ENCODE assay signal across 11 cellular contexts in genomic region chr16:73056383-73056782, GRCh38. TPM values are rescaled to one million over a fixed set of nuclear protein-coding genes. Genes with fewer than 3 reads are reported as not detected.
A peak's percentile ranks its signal among the peaks of the same experiment; 100 is the strongest.
DNase-seq lines count a peak whose midpoint lies in the region; ATAC-seq and TF ChIP-seq lines count a peak whose summit lies in the region.
"Had no signal": no experiment of that assay in that cellular context is flagged by ENCODE, and none has a peak within 500 bp of the region (broad histone marks: within the 10 kb centered on the region; RNA-seq: fewer than 3 reads in every experiment).

No MANE protein-coding gene starts in this region.

- ATAC-seq in T-helper 17 cell (no peak), GM19452 (IDR thresholded peaks at IDR 0.05; ENCODE audit: unreplicated experiment) (no peak), HG03432 (IDR thresholded peaks at IDR 0.05; ENCODE audit: unreplicated experiment) (no peak)
- ATAC-seq: stimulated activated naive B cell treated with anti-CD40 and anti-IgM and Interleukin-4, amounts not matched to agents 10 μg/mL and 1 μg/mL and 100 μg/mL, for 72 hours had no signal

- peaks cover 17% of the 10 kb centered on the region for H3K27me3 ChIP-seq in CD4-positive, alpha-beta memory T cell (ENCODE audit: insufficient read depth, low read length)
- no peaks in the 10 kb centered on the region for H3K27me3 ChIP-seq in prostate gland (replicated peaks; ENCODE audit: insufficient read depth)

- H3K36me3 ChIP-seq in CD4-positive, alpha-beta memory T cell (ENCODE audit: insufficient read depth, low read length) = no peaks in the 10 kb centered on the region
- no peaks in the 10 kb centered on the region for H3K36me3 ChIP-seq in prostate gland

- H3K4me3 Mint-ChIP-seq in CD4-positive, alpha-beta memory T cell = peak overlapping the region in 6 of 8 donors; percentile 3 to 55 (median 19)
- peak overlapping the region; percentile 67 for H3K4me3 Mint-ChIP-seq in T-helper 17 cell

- peak overlapping the region in 1 of 7 donors; percentile 3 for H3K27ac Mint-ChIP-seq in CD4-positive, alpha-beta memory T cell
- peak overlapping the region; percentile 71 for H3K27ac Mint-ChIP-seq in T-helper 17 cell
- H3K27ac Mint-ChIP-seq: stimulated activated naive B cell treated with anti-CD40 and anti-IgM and Interleukin-4, amounts not matched to agents 10 μg/mL and 1 μg/mL and 100 μg/mL, for 72 hours had no signal

- peaks cover 2 to 4% of the 10 kb centered on the region in 2 donors for H3K36me3 Mint-ChIP-seq in CD4-positive, alpha-beta memory T cell
- H3K36me3 Mint-ChIP-seq in T-helper 17 cell (ENCODE audit: low read depth) = peaks cover 5% of the 10 kb centered on the region

- peaks cover 0 to 4% (median 0%) of the 10 kb centered on the region in 8 donors for H3K9me3 Mint-ChIP-seq in CD4-positive, alpha-beta memory T cell
- H3K9me3 Mint-ChIP-seq: stimulated activated naive B cell treated with anti-CD40 and anti-IgM and Interleukin-4, amounts not matched to agents 10 μg/mL and 1 μg/mL and 100 μg/mL, for 72 hours had no signal

- H3K27ac ChIP-seq in CD4-positive, alpha-beta memory T cell (ENCODE audit: low read depth, low read length) = no peak overlapping the region
- peak overlapping the region; percentile 97 to 100 for H3K27ac ChIP-seq in prostate gland

- TF ChIP-seq CTCF in foreskin fibroblast (IDR thresholded peaks at IDR 0.05; ENCODE audit: low read depth, low read length) (no peak), prostate gland (IDR thresholded peaks at IDR 0.05) (no peak)

- intact Hi-C loops in CD4-positive, alpha-beta memory T cell (cut with micrococcal nuclease) = no loop called here
- intact Hi-C loops in prostate gland (cut with DNase I) = no loop called here

- CTCF ChIA-PET in CD4-positive, alpha-beta memory T cell (lab: Charles Lee; ENCODE audit: partially characterized antibody) = no interaction called here

- TF ChIP-seq POLR2A in prostate gland (IDR thresholded peaks at IDR 0.05) = no peak

- peaks cover 35 to 46% of the 10 kb centered on the region in 2 donors for H3K27me3 Mint-ChIP-seq in CD4-positive, alpha-beta memory T cell
- H3K27me3 Mint-ChIP-seq in T-helper 17 cell = peaks cover 47% of the 10 kb centered on the region

- DNase-seq in CD4-positive, alpha-beta memory T cell = no peak
- DNase-seq in T-helper 17 cell = no peak
- no peak for DNase-seq in foreskin fibroblast
- DNase-seq in prostate gland (ENCODE audit: low spot score) = no peak
- DNase-seq in NCI-H2227 (lab: John Stamatoyannopoulos, UW; ENCODE audit: unreplicated experiment) = no peak
- no peak for DNase-seq in HuH-7.5 (ENCODE audit: low spot score)
- DNase-seq: H7; MV-4-11; stimulated activated naive B cell treated with anti-CD40 and anti-IgM and Interleukin-4, amounts not matched to agents 10 μg/mL and 1 μg/mL and 100 μg/mL, for 72 hours had no signal

- 40% methylated on average over 5 of the region's 5 CpGs for whole genome bisulfite sequencing in prostate gland

- no peaks in the 10 kb centered on the region for H3K9me3 ChIP-seq in CD4-positive, alpha-beta memory T cell (ENCODE audit: control insufficient read depth in 1 of 2, low read length in 2 of 2)
- H3K9me3 ChIP-seq in T-helper 17 cell (ENCODE audit: control insufficient read depth, low read length, poor library complexity, severe bottlenecking) = no peaks in the 10 kb centered on the region
- no peaks in the 10 kb centered on the region for H3K9me3 ChIP-seq in prostate gland

- H3K4me3 ChIP-seq in CD4-positive, alpha-beta memory T cell (ENCODE audit: low read length in 2 of 2) = no peak overlapping the region
- H3K4me3 ChIP-seq in foreskin fibroblast (ENCODE audit: low read depth in 1 of 2, low read length in 2 of 2) = peak overlapping the region; percentile 66 to 69
- H3K4me3 ChIP-seq in prostate gland = peak overlapping the region; percentile 62 to 87

- H3K4me1 ChIP-seq in CD4-positive, alpha-beta memory T cell (ENCODE audit: insufficient read depth, low read length) = no peaks in the 10 kb centered on the region
- peaks cover 22% of the 10 kb centered on the region for H3K4me1 ChIP-seq in prostate gland (replicated peaks)

- POLR2A ChIA-PET in CD4-positive, alpha-beta memory T cell (lab: Charles Lee; ENCODE audit: partially characterized antibody) = no interaction called here

- peaks cover 8 to 23% (median 16%) of the 10 kb centered on the region in 4 donors for H3K4me1 Mint-ChIP-seq in CD4-positive, alpha-beta memory T cell
- peaks cover 22% of the 10 kb centered on the region for H3K4me1 Mint-ChIP-seq in T-helper 17 cell

RNA-seq across cellular contexts. Expression of gene ZFHX3, which starts 8.5 kb away (rescaled TPM):
- total RNA-seq in CD4-positive, alpha-beta memory T cell = under 1 TPM; 0.69 to 0.99 TPM
- polyA plus RNA-seq in CD4-positive, alpha-beta memory T cell = under 1 TPM; 0.01 to 0.03 TPM
- 1 to 10 TPM in 1 of 2 donors, under 1 TPM in 1; 0.94 to 2.2 TPM for total RNA-seq in T-helper 17 cell
- total RNA-seq in prostate gland = 10 to 100 TPM; 51.1 to 53.9 TPM

Comparison
In these comparisons a context has a peak if more than half of its experiments do, and no peak if none do; other contexts are left out.
1. H3K4me3 ChIP-seq: peak in foreskin fibroblast (2 of 2) and prostate gland (2 of 2); none in CD4-positive, alpha-beta memory T cell (0 of 2).
2. RNA of gene ZFHX3, which starts 8.5 kb away (total RNA-seq): 51.1 to 53.9 TPM in prostate gland; 0.94 to 2.2 TPM in T-helper 17 cell and 0.69 to 0.99 TPM in CD4-positive, alpha-beta memory T cell; every median in the first group is over 10 times any median in the second.